ENCODE assay signal across 12 cellular contexts in the genomic region with DNA sequence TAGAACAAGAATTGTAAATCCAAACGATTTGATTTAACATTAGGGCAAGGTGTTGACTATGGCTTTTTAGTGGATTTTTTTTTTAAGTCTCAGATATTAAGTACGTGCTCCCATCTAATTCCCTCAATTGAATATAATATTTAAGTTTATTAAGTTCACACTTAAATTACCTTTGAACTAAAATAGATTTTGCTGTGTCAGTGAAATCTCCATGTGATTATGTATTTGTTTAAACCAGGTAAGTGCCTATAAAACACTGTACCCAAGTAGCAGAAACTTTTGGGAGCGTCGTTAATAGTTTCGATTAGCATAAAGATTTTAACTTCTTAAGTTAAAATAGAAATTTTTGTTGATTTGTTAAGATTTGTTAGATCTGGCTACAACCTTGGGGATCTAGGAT. TPM values are rescaled to one million over a fixed set of nuclear protein-coding genes. Genes with fewer than 3 reads are reported as not detected.
A peak's percentile ranks its signal among the peaks of the same experiment; 100 is the strongest.
DNase-seq lines count a peak whose midpoint lies in the region; ATAC-seq and TF ChIP-seq lines count a peak whose summit lies in the region.
"Had no signal": no experiment of that assay in that cellular context is flagged by ENCODE, and none has a peak within 500 bp of the region (broad histone marks: within the 10 kb centered on the region; RNA-seq: fewer than 3 reads in every experiment).

No MANE protein-coding gene starts in this region.

- H3K27me3 Mint-ChIP-seq in activated CD4-positive, alpha-beta T cell treated with anti-CD3 and anti-CD28 coated beads, Interleukin-2, amount 10 ng/mL, durations not matched to agents 7 days and 5 days: no peaks in the 10 kb centered on the region
- no peaks in the 10 kb centered on the region for H3K27me3 Mint-ChIP-seq in activated CD8-positive, alpha-beta T cell treated with anti-CD3 and anti-CD28 coated beads for 36 hours

- peak overlapping the region; percentile 95 for H3K4me3 Mint-ChIP-seq in activated CD4-positive, alpha-beta T cell treated with anti-CD3 and anti-CD28 coated beads, Interleukin-2, amount 10 ng/mL, durations not matched to agents 7 days and 5 days
- H3K4me3 Mint-ChIP-seq in activated CD8-positive, alpha-beta T cell treated with anti-CD3 and anti-CD28 coated beads for 36 hours: peak overlapping the region; percentile 96

- 93% methylated on average over 5 of the region's 5 CpGs for WGBS in hepatocyte (ENCODE audit: low lambda C conversion rate, missing lambda C conversion rate)

- peaks cover 39% of the 10 kb centered on the region for H3K4me1 Mint-ChIP-seq in activated CD4-positive, alpha-beta T cell treated with anti-CD3 and anti-CD28 coated beads, Interleukin-2, amount 10 ng/mL, durations not matched to agents 7 days and 5 days
- H3K4me1 Mint-ChIP-seq in activated CD8-positive, alpha-beta T cell treated with anti-CD3 and anti-CD28 coated beads for 36 hours (ENCODE audit: low read depth): peaks cover 32% of the 10 kb centered on the region

- ATAC-seq in activated CD8-positive, alpha-beta T cell treated with anti-CD3 and anti-CD28 coated beads for 36 hours: no peak
- ATAC-seq in thoracic aorta (ENCODE audit: insufficient number of reproducible peaks, low FRiP score, low read depth): no peak
- ATAC-seq in GM21423 (IDR thresholded peaks at IDR 0.05; ENCODE audit: unreplicated experiment): no peak

- H3K4me3 ChIP-seq in hepatocyte (no peak overlapping the region), thoracic aorta (peak overlapping the region; percentile 87)

- H3K27ac ChIP-seq in hepatocyte: no peak overlapping the region
- peak overlapping the region; percentile 8 to 94 for H3K27ac ChIP-seq in thoracic aorta

- in situ Hi-C loops in GM13976 (cut with MboI; ENCODE audit: low sequenced_read_pairs, unreplicated experiment): no loop called here

- intact Hi-C loops in activated CD8-positive, alpha-beta T cell treated with anti-CD3 and anti-CD28 coated beads for 36 hours (cut with micrococcal nuclease): loop anchor here (2.0 kb wide), 1 partner anchor 33 kb away; a partner anchor contains a TSS

- H3K4me2 ChIP-seq in hepatocyte: peak overlapping the region; percentile 87

- no peaks in the 10 kb centered on the region for H3K36me3 ChIP-seq in hepatocyte (replicated peaks; ENCODE audit: insufficient read depth, low read depth)
- peaks cover 3% of the 10 kb centered on the region for H3K36me3 ChIP-seq in thoracic aorta

- TF ChIP-seq CTCF in activated CD8-positive, alpha-beta T cell treated with anti-CD3 and anti-CD28 coated beads for 36 hours (IDR thresholded peaks at IDR 0.05): no peak
- TF ChIP-seq CTCF in hepatocyte (IDR thresholded peaks at IDR 0.05; ENCODE audit: poor library complexity): no peak
- no peak for TF ChIP-seq CTCF in thoracic aorta (IDR thresholded peaks at IDR 0.05)
- TF ChIP-seq CTCF in GM13976 (IDR thresholded peaks at IDR 0.05; ENCODE audit: borderline replicate concordance, control extremely low read depth, extremely low read depth, insufficient read depth, missing control alignments): no peak

- H3K9me3 Mint-ChIP-seq in activated CD4-positive, alpha-beta T cell treated with anti-CD3 and anti-CD28 coated beads, Interleukin-2, amount 10 ng/mL, durations not matched to agents 7 days and 5 days: no peaks in the 10 kb centered on the region
- H3K9me3 Mint-ChIP-seq in activated CD8-positive, alpha-beta T cell treated with anti-CD3 and anti-CD28 coated beads for 36 hours: no peaks in the 10 kb centered on the region

- POLR2A ChIA-PET in activated CD4-positive, alpha-beta T cell treated with anti-CD3 and anti-CD28 coated beads, Interleukin-2, amount 10 ng/mL, durations not matched to agents 7 days and 5 days (lab: Charles Lee): no interaction called here
- POLR2A ChIA-PET in activated CD8-positive, alpha-beta T cell treated with anti-CD3 and anti-CD28 coated beads for 36 hours (lab: Charles Lee): interaction anchor here (0.9 to 3.4 kb wide), 5 partner anchors 8 to 32 kb away, joined by 3 to 49 read pairs (median 11); a partner anchor contains a TSS

- CTCF ChIA-PET in activated CD4-positive, alpha-beta T cell treated with anti-CD3 and anti-CD28 coated beads, Interleukin-2, amount 10 ng/mL, durations not matched to agents 7 days and 5 days (lab: Charles Lee): interaction anchor here (0.9 to 5.2 kb wide), 6 partner anchors 8 to 42 kb away, joined by 3 to 31 read pairs (median 3); no protein-coding TSS in a partner anchor
- CTCF ChIA-PET in activated CD8-positive, alpha-beta T cell treated with anti-CD3 and anti-CD28 coated beads for 36 hours (lab: Charles Lee): interaction anchor here (0.9 to 3.3 kb wide), 4 partner anchors 8 to 29 kb away, joined by 3 to 26 read pairs (median 12); no protein-coding TSS in a partner anchor

- peaks cover 25% of the 10 kb centered on the region for H3K79me2 ChIP-seq in hepatocyte

- no peak for DNase-seq in activated CD4-positive, alpha-beta T cell treated with anti-CD3 and anti-CD28 coated beads, Interleukin-2, amount 10 ng/mL, durations not matched to agents 7 days and 5 days
- no peak for DNase-seq in activated CD4-positive, alpha-beta T cell treated with anti-CD3 and anti-CD28 coated beads, Interleukin-2, amount 50 U/mL, for 48 hours
- DNase-seq in activated CD8-positive, alpha-beta T cell treated with anti-CD3 and anti-CD28 coated beads for 36 hours: no peak
- no peak for DNase-seq in hepatocyte (ENCODE audit: low spot score)
- no peak for DNase-seq in thoracic aorta (ENCODE audit: low spot score)
- no peak for DNase-seq in stimulated activated CD4-positive, alpha-beta T cell treated with anti-CD3 and anti-CD28 coated beads, Interleukin-4, amount 100 ng/mL, for 4 hours
- DNase-seq in GM13976 (ENCODE audit: low spot score): no peak
- DNase-seq: activated CD4-positive, alpha-beta T cell treated with anti-CD3 and anti-CD28 coated beads, Interleukin-2, amount 50 U/mL, for 4 hours; NCI-H1105 treated with DMSO at 0.1 percent for 48 hours; testis had no signal

- no peaks in the 10 kb centered on the region for H3K9me2 ChIP-seq in hepatocyte (replicated peaks; ENCODE audit: insufficient read depth)

- H3K4me1 ChIP-seq in hepatocyte (ENCODE audit: insufficient read depth): peaks cover 6% of the 10 kb centered on the region
- H3K4me1 ChIP-seq in thoracic aorta (ENCODE audit: control insufficient read depth in 1 of 2, low read depth in 2 of 2): peaks cover 0 to 24% of the 10 kb centered on the region in 2 donors

- H2AFZ ChIP-seq in hepatocyte: no peak overlapping the region

- H4K20me1 ChIP-seq in hepatocyte (ENCODE audit: insufficient read depth, poor library complexity, severe bottlenecking): no peaks in the 10 kb centered on the region

- no peaks in the 10 kb centered on the region for H3K27me3 ChIP-seq in hepatocyte
- H3K27me3 ChIP-seq in thoracic aorta (replicated peaks; ENCODE audit: insufficient read depth): no peaks in the 10 kb centered on the region
- H3K27me3 ChIP-seq: testis had no signal

- H3K36me3 Mint-ChIP-seq in activated CD4-positive, alpha-beta T cell treated with anti-CD3 and anti-CD28 coated beads, Interleukin-2, amount 10 ng/mL, durations not matched to agents 7 days and 5 days (ENCODE audit: low read depth): peaks cover 38% of the 10 kb centered on the region
- H3K36me3 Mint-ChIP-seq in activated CD8-positive, alpha-beta T cell treated with anti-CD3 and anti-CD28 coated beads for 36 hours (ENCODE audit: low read depth): peaks cover 35% of the 10 kb centered on the region

- H3K27ac Mint-ChIP-seq in activated CD4-positive, alpha-beta T cell treated with anti-CD3 and anti-CD28 coated beads, Interleukin-2, amount 10 ng/mL, durations not matched to agents 7 days and 5 days: peak overlapping the region; percentile 100
- H3K27ac Mint-ChIP-seq in activated CD8-positive, alpha-beta T cell treated with anti-CD3 and anti-CD28 coated beads for 36 hours: no peak overlapping the region

- H3K9me3 ChIP-seq in hepatocyte (ENCODE audit: low read depth) (no peaks in the 10 kb centered on the region), thoracic aorta (no peaks in the 10 kb centered on the region)
- H3K9me3 ChIP-seq: testis had no signal

RNA-seq across cellular contexts. Expression of a gene that starts 1.6 kb away (rescaled TPM):
- total RNA-seq in activated CD4-positive, alpha-beta T cell treated with anti-CD3 and anti-CD28 coated beads, Interleukin-2, amount 10 ng/mL, durations not matched to agents 7 days and 5 days: 10 to 100 TPM; 15.5 to 15.8 TPM
- 10 to 100 TPM; 14.5 to 16.9 TPM for total RNA-seq in activated CD8-positive, alpha-beta T cell treated with anti-CD3 and anti-CD28 coated beads for 36 hours
- total RNA-seq in hepatocyte (41.1 and 45.2 TPM in 2 replicates), thoracic aorta (10 to 100 TPM; 21.4 to 29.1 TPM)
- 31.2 and 31.5 TPM in 2 replicates for polyA plus RNA-seq in hepatocyte

RNA-seq across cellular contexts. Expression of a gene that starts 33.5 kb away (rescaled TPM):
- 10 to 100 TPM; 41.3 to 43.2 TPM for total RNA-seq in activated CD4-positive, alpha-beta T cell treated with anti-CD3 and anti-CD28 coated beads, Interleukin-2, amount 10 ng/mL, durations not matched to agents 7 days and 5 days
- 10 to 100 TPM; 32.8 to 34.3 TPM for total RNA-seq in activated CD8-positive, alpha-beta T cell treated with anti-CD3 and anti-CD28 coated beads for 36 hours
- 47.7 and 61.8 TPM in 2 replicates for total RNA-seq in hepatocyte
- 25.1 and 26.5 TPM in 2 replicates for polyA plus RNA-seq in hepatocyte
- 100 to 1,000 TPM; 111 to 119 TPM for total RNA-seq in thoracic aorta

RNA-seq across cellular contexts. Expression of a gene that starts 45.2 kb away (rescaled TPM):
- total RNA-seq in activated CD4-positive, alpha-beta T cell treated with anti-CD3 and anti-CD28 coated beads, Interleukin-2, amount 10 ng/mL, durations not matched to agents 7 days and 5 days: not detected
- total RNA-seq in activated CD8-positive, alpha-beta T cell treated with anti-CD3 and anti-CD28 coated beads for 36 hours: not detected
- total RNA-seq in hepatocyte (not detected in 2 replicates), thoracic aorta (not detected)
- not detected in 2 replicates for polyA plus RNA-seq in hepatocyte
- polyA plus RNA-seq: liver had no signal
